Comparison of ENCODE assay signal across 8 cellular contexts in the genomic region with DNA sequence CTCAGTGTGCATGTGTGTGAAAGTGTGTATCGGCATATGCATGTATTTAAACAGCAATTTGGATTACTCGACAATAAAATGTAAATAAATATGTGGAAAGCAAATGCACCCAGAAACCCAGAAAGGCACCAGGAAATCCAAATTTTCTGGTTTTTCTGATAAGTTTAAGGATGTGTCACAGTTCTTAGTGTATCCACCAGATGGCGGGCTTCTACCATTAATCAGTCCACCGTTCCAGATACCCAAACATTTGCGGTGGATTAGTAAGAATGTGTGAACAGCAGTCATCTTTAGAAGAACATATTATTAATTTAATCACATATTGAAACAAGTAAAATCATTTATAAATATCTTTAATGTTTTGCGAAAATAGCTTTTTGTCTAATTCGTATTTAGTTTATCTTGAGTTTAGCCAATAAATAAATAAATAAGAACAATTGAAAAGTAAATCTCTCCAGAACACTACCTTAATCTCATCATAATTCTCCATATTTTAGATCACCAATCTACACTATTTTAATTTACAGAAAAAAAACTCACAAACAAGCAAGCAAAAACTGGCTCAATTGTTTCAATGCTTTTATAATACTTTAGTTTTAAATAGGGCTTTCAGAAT.
A peak's percentile ranks its signal among the peaks of the same experiment; 100 is the strongest.
DNase-seq lines count a peak whose midpoint lies in the region; ATAC-seq and TF ChIP-seq lines count a peak whose summit lies in the region.

No MANE protein-coding gene starts in this region.

- H3K36me3 Mint-ChIP-seq in endodermal cell (ENCODE audit: low read depth) (no peaks in the 10 kb centered on the region), naive B cell (no peaks in the 10 kb centered on the region)

- no peaks in the 10 kb centered on the region for H3K27me3 ChIP-seq in endodermal cell (ENCODE audit: control insufficient read depth, insufficient read depth, low read length, poor library complexity, severe bottlenecking)
- peaks cover 0 to 5% (median 0%) of the 10 kb centered on the region in 3 donors for H3K27me3 ChIP-seq in stomach

- TF ChIP-seq EP300 in stomach (IDR thresholded peaks at IDR 0.05), result no peak

- H3K27ac ChIP-seq in C4-2B, result no peak overlapping the region
- H3K27ac ChIP-seq in endodermal cell (ENCODE audit: low read depth, low read length), result no peak overlapping the region
- no peak overlapping the region for H3K27ac ChIP-seq in stomach

- H3K27me3 Mint-ChIP-seq in endodermal cell (ENCODE audit: insufficient read depth) (no peaks in the 10 kb centered on the region), naive B cell (peaks cover 7 to 11% (median 8%) of the 10 kb centered on the region in 3 donors)

- no peak for TF ChIP-seq POLR2A in stomach (IDR thresholded peaks at IDR 0.05)

- H3K27ac Mint-ChIP-seq in endodermal cell (no peak overlapping the region), naive B cell (no peak overlapping the region)

- H3K9me3 ChIP-seq in endodermal cell (ENCODE audit: control insufficient read depth, low read length) (no peaks in the 10 kb centered on the region), stomach (no peaks in the 10 kb centered on the region)

- peak; percentile 93 for ATAC-seq in GM19035 (IDR thresholded peaks at IDR 0.05; ENCODE audit: unreplicated experiment)
- peak; percentile 90 for ATAC-seq in HG03354 (IDR thresholded peaks at IDR 0.05; ENCODE audit: poor library complexity, severe bottlenecking, unreplicated experiment)
- peak; percentile 69 to 71 for ATAC-seq in naive B cell (ENCODE audit: low read depth in 2 of 2)

- no peaks in the 10 kb centered on the region for H3K9me3 Mint-ChIP-seq in endodermal cell
- no peaks in the 10 kb centered on the region for H3K9me3 Mint-ChIP-seq in naive B cell

- H3K9ac ChIP-seq in endodermal cell (ENCODE audit: extremely low read depth, low read length, poor library complexity, severe bottlenecking), result no peak overlapping the region

- peak; percentile 74 for TF ChIP-seq CTCF in C4-2B (conservative IDR thresholded peaks at IDR 0.05)
- TF ChIP-seq CTCF in endodermal cell (conservative IDR thresholded peaks at IDR 0.05), result peak; percentile 94
- peak in 5 of 7 experiments; percentile 69 to 84 (median 79) for TF ChIP-seq CTCF in stomach (IDR thresholded peaks at IDR 0.05)

- peak; percentile 9 for DNase-seq in NCI-H774 (lab: John Stamatoyannopoulos, UW)
- DNase-seq in activated CD8-positive, alpha-beta memory T cell treated with anti-CD3 and anti-CD28 coated beads for 4 hours (ENCODE audit: low read depth in 2 of 2), result peak; percentile 8 to 28
- peak; percentile 76 for DNase-seq in endodermal cell
- DNase-seq in naive B cell, result peak; percentile 44
- DNase-seq in stomach, result peak; percentile 42

- intact Hi-C loops in stomach (cut with DNase I; ENCODE audit: low total_unique reads), result no loop called here

- no peaks in the 10 kb centered on the region for H3K4me1 ChIP-seq in endodermal cell (ENCODE audit: control insufficient read depth, insufficient read depth, low read length)
- no peaks in the 10 kb centered on the region for H3K4me1 ChIP-seq in stomach

- 13 to 19% methylated on average over 2 to 4 of the region's 7 CpGs for WGBS in endodermal cell (ENCODE audit: insufficient coverage in 1 of 2, insufficient read length in 1 of 2), 2 experiments
- 1 to 4% (median 2%) methylated on average over 7 of the region's 7 CpGs for WGBS in stomach, 5 donors

- H3K4me3 ChIP-seq in endodermal cell (ENCODE audit: low read length), result no peak overlapping the region
- H3K4me3 ChIP-seq in stomach, result no peak overlapping the region

- no peaks in the 10 kb centered on the region for H3K4me1 Mint-ChIP-seq in endodermal cell
- no peaks in the 10 kb centered on the region for H3K4me1 Mint-ChIP-seq in naive B cell

- H3K36me3 ChIP-seq in endodermal cell (ENCODE audit: control insufficient read depth, insufficient read depth, low read length) (no peaks in the 10 kb centered on the region), stomach (no peaks in the 10 kb centered on the region)

- no peak overlapping the region for H3K4me3 Mint-ChIP-seq in endodermal cell
- no peak overlapping the region for H3K4me3 Mint-ChIP-seq in naive B cell

Comparison
In these comparisons a context has a peak if more than half of its experiments do, and no peak if none do; other contexts are left out.
1. DNase-seq: peak in every context shown above with its lines; median percentile 76 in endodermal cell; 44 in naive B cell; 42 in stomach; 18 in activated CD8-positive, alpha-beta memory T cell treated with anti-CD3 and anti-CD28 coated beads for 4 hours; 9 in NCI-H774.